11 cellular contexts compared by ENCODE assay signal in the genomic region with DNA sequence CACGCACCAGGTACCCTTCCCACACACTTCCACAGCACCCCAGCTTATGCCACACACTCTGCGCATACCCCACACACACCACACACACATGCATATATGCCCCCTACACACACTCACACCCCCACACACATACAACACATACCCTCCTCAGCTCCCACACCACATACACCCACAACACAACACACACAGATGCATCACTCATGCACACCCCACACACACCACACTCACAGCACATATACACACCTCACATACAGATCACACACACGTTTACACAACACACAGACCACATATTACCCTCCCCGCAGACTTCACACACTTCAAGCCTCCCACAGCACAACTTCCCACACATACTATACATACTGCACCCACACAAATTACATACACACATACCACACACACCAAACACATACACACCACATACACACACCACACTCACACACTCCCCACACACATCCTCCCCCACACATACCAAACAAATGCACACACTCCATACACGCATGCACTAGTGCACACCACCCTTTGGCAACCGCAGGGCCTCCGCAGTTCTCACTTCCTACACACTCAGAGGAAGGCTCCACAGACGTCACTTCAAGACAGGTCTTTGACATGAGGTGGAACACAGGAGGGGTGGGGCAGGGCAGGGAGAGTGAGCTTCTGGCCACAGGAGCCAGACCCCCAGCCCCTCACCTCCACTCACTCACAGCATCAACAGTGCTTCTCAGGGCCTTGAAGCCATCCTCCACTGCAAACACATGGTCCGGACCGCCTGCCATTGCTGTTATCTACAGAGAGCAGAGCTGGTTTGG. TPM values are rescaled to one million over a fixed set of nuclear protein-coding genes. Genes with fewer than 3 reads are reported as not detected.
DNase-seq lines count a peak whose midpoint lies in the region; ATAC-seq and TF ChIP-seq lines count a peak whose summit lies in the region.
"Had no signal": no experiment of that assay in that cellular context is flagged by ENCODE, and none has a peak within 500 bp of the region (broad histone marks: within the 10 kb centered on the region; RNA-seq: fewer than 3 reads in every experiment).

No MANE protein-coding gene starts in this region.

- H3K27me3 ChIP-seq in neuronal stem cell (ENCODE audit: control insufficient read depth in 3 of 3, insufficient read depth in 3 of 3, low read depth in 1 of 3, low read length in 3 of 3) (peaks cover 0 to 3% (median 0%) of the 10 kb centered on the region in 3 experiments), ovary (no peaks in the 10 kb centered on the region)
- H3K27me3 ChIP-seq: breast epithelium had no signal

- H3K36me3 Mint-ChIP-seq in activated CD4-positive, alpha-beta memory T cell treated with anti-CD3 and anti-CD28 coated beads for 36 hours: no peaks in the 10 kb centered on the region

- H3K27me3 Mint-ChIP-seq in activated CD4-positive, alpha-beta memory T cell treated with anti-CD3 and anti-CD28 coated beads for 36 hours: no peaks in the 10 kb centered on the region

- no peak for TF ChIP-seq CTCF in GM12864 (IDR thresholded peaks at IDR 0.05; ENCODE audit: low read depth, low read length, missing control alignments)
- TF ChIP-seq CTCF in ovary (IDR thresholded peaks at IDR 0.05): no peak

- no peak overlapping the region for H2AFZ ChIP-seq in neuronal stem cell (ENCODE audit: low read length)

- H3K36me3 ChIP-seq in neuronal stem cell (replicated peaks in 1 of 2; ENCODE audit: control insufficient read depth in 2 of 2, insufficient read depth in 2 of 2, low read length in 2 of 2) (no peaks in the 10 kb centered on the region), ovary (no peaks in the 10 kb centered on the region)
- H3K36me3 ChIP-seq: breast epithelium had no signal

- peak overlapping the region; percentile 17 for H3K23ac ChIP-seq in neuronal stem cell (ENCODE audit: low read depth, low read length, poor library complexity)

- no peak overlapping the region for H2BK15ac ChIP-seq in neuronal stem cell (ENCODE audit: low read length)

- no peak overlapping the region for H4K91ac ChIP-seq in neuronal stem cell (ENCODE audit: low read depth, low read length, poor library complexity)

- H2BK120ac ChIP-seq in neuronal stem cell (ENCODE audit: low read depth, low read length): no peak overlapping the region

- POLR2A ChIA-PET in activated CD4-positive, alpha-beta memory T cell treated with anti-CD3 and anti-CD28 coated beads for 36 hours (lab: Charles Lee): interaction anchor here (0.8 kb wide), 1 partner anchor 16 kb away, joined by 3 read pairs; no protein-coding TSS in a partner anchor

- 0 out of 2 replicates have a peak overlapping the region, but pooled peaks have one; percentile 10 for H3K4me3 ChIP-seq in GM12864 (ENCODE audit: low read depth, low read length)
- peak overlapping the region in 1 of 2 donors; percentile 43 for H3K4me3 ChIP-seq in neuronal stem cell (ENCODE audit: low read length in 2 of 2)
- H3K4me3 ChIP-seq in ovary: no peak overlapping the region
- H3K4me3 ChIP-seq: breast epithelium, lung had no signal

- H2BK5ac ChIP-seq in neuronal stem cell (ENCODE audit: low read length): peak overlapping the region; percentile 8

- H2AK5ac ChIP-seq in neuronal stem cell (ENCODE audit: low read depth, low read length): no peak overlapping the region

- peaks cover 2% of the 10 kb centered on the region for H3K79me1 ChIP-seq in neuronal stem cell (ENCODE audit: low read depth, low read length)

- DNase-seq in GM12864 (ENCODE audit: low read depth): no peak
- DNase-seq in activated CD4-positive, alpha-beta memory T cell treated with anti-CD3 and anti-CD28 coated beads for 36 hours: peak; percentile 83
- DNase-seq in neuronal stem cell (ENCODE audit: low spot score): no peak
- DNase-seq in ovary: no peak
- no peak for DNase-seq in HCEC 1CT
- no peak for DNase-seq in CD1c-positive myeloid dendritic cell (ENCODE audit: extremely low spot score)

- H2BK12ac ChIP-seq in neuronal stem cell (ENCODE audit: low read length): no peak overlapping the region

- no peak overlapping the region for H3K27ac Mint-ChIP-seq in activated CD4-positive, alpha-beta memory T cell treated with anti-CD3 and anti-CD28 coated beads for 36 hours

- H3K9me3 ChIP-seq in neuronal stem cell (replicated peaks in 1 of 2; ENCODE audit: control insufficient read depth in 2 of 2, insufficient read depth in 1 of 2, low read depth in 1 of 2, low read length in 2 of 2): peaks cover 0 to 4% of the 10 kb centered on the region in 2 donors
- H3K9me3 ChIP-seq in ovary: no peaks in the 10 kb centered on the region
- H3K9me3 ChIP-seq: breast epithelium had no signal

- no peak overlapping the region for H3K27ac ChIP-seq in neuronal stem cell (replicated peaks; ENCODE audit: low read length)
- H3K27ac ChIP-seq in ovary: no peak overlapping the region
- H3K27ac ChIP-seq: breast epithelium had no signal

- no peak for TF ChIP-seq POLR2A in ovary (IDR thresholded peaks at IDR 0.05)

- intact Hi-C loops in activated CD4-positive, alpha-beta memory T cell treated with anti-CD3 and anti-CD28 coated beads for 36 hours (cut with micrococcal nuclease): loop anchor here (5.0 kb wide), 2 partner anchors 176 to 236 kb away; partner anchors contain the start of gene NCOA4
- intact Hi-C loops in ovary (cut with DNase I): no loop called here

- H3K18ac ChIP-seq in neuronal stem cell (ENCODE audit: low read length): no peak overlapping the region

- peak; percentile 85 for ATAC-seq in HG02884 (IDR thresholded peaks at IDR 0.05; ENCODE audit: unreplicated experiment)
- ATAC-seq in GM21786 (IDR thresholded peaks at IDR 0.05; ENCODE audit: unreplicated experiment): no peak

- no peak overlapping the region for H3K4me3 Mint-ChIP-seq in activated CD4-positive, alpha-beta memory T cell treated with anti-CD3 and anti-CD28 coated beads for 36 hours

- CTCF ChIA-PET in activated CD4-positive, alpha-beta memory T cell treated with anti-CD3 and anti-CD28 coated beads for 36 hours (lab: Charles Lee): interaction anchor here (1.3 to 1.5 kb wide), 2 partner anchors 12 to 15 kb away, joined by 5 to 8 read pairs; no protein-coding TSS in a partner anchor

- no CpG with 5 or more reads among the region's 10 CpGs for WGBS in neuronal stem cell (ENCODE audit: extremely low coverage in 2 of 2, insufficient read length in 2 of 2, insufficient replicate concordance in 1 of 2), 2 donors
- WGBS in ovary, 3 donors: 80 to 93% (median 83%) methylated on average over 10 of the region's 10 CpGs

- peak overlapping the region; percentile 59 for H3K14ac ChIP-seq in neuronal stem cell (ENCODE audit: low read length)

- H3K4me1 ChIP-seq in neuronal stem cell (ENCODE audit: control insufficient read depth in 2 of 2, insufficient read depth in 1 of 2, low read depth in 1 of 2, low read length in 2 of 2): peaks cover 0 to 2% of the 10 kb centered on the region in 2 donors
- H3K4me1 ChIP-seq in ovary (ENCODE audit: insufficient read depth): no peaks in the 10 kb centered on the region
- H3K4me1 ChIP-seq: breast epithelium had no signal

- H3K4ac ChIP-seq in neuronal stem cell (ENCODE audit: low read length): no peak overlapping the region

- H4K8ac ChIP-seq in neuronal stem cell (ENCODE audit: low read depth, low read length): no peak overlapping the region

- no peaks in the 10 kb centered on the region for H3K9me3 Mint-ChIP-seq in activated CD4-positive, alpha-beta memory T cell treated with anti-CD3 and anti-CD28 coated beads for 36 hours

- peak overlapping the region; percentile 5 for H3K9ac ChIP-seq in neuronal stem cell (ENCODE audit: low read depth, low read length, poor library complexity)

- TF ChIP-seq EP300 in ovary (IDR thresholded peaks at IDR 0.05): no peak

- H3K4me2 ChIP-seq in neuronal stem cell (ENCODE audit: insufficient read depth, low read length, poor library complexity, severe bottlenecking): no peak overlapping the region

- H3K4me1 Mint-ChIP-seq in activated CD4-positive, alpha-beta memory T cell treated with anti-CD3 and anti-CD28 coated beads for 36 hours (ENCODE audit: low read depth): peaks cover 50% of the 10 kb centered on the region

RNA-seq across cellular contexts. Expression of gene ANTXRL, which starts 18.5 kb away (rescaled TPM):
- not detected for total RNA-seq in activated CD4-positive, alpha-beta memory T cell treated with anti-CD3 and anti-CD28 coated beads for 36 hours
- polyA plus RNA-seq in neuronal stem cell (2013, experiment 1 of 2): not detected
- not detected for polyA plus RNA-seq in neuronal stem cell (2013, experiment 2 of 2)
- total RNA-seq in ovary: under 1 TPM in 1 of 7 donors, not detected in 6; 0.51 TPM
- not detected for polyA plus RNA-seq in ovary
- total RNA-seq: Daoy, lung had no signal
- polyA plus RNA-seq: lung had no signal
